In genomic region chr22:39254789-39255298, GRCh38 we compare ENCODE assay signal across 8 cellular contexts. TPM values are rescaled to one million over a fixed set of nuclear protein-coding genes. Genes with fewer than 3 reads are reported as not detected.
A peak's percentile ranks its signal among the peaks of the same experiment; 100 is the strongest.
DNase-seq lines count a peak whose midpoint lies in the region; ATAC-seq and TF ChIP-seq lines count a peak whose summit lies in the region.

No MANE protein-coding gene starts in this region.

- H3K4me1 ChIP-seq in ascending aorta (peaks cover 21 to 44% of the 10 kb centered on the region in 2 donors), left lung (peaks cover 11 to 43% of the 10 kb centered on the region in 2 donors)

- intact Hi-C loops in ascending aorta (cut with DNase I) (loop anchor here (5.0 to 10.0 kb wide), 4 partner anchors 78 to 470 kb away; partner anchors contain the start of genes CBX6 and CBX7), left lung (cut with DNase I) (no loop called here)

- DNase-seq in GM12865 (ENCODE audit: low read depth) (peak; percentile 89), LHCN-M2 (ENCODE audit: low read depth) (peak; percentile 54), ascending aorta (ENCODE audit: low spot score in 2 of 2) (peak; percentile 37 to 81), left lung (no peak), NCI-H510A treated with DMSO at 0.1 percent for 48 hours (lab: John Stamatoyannopoulos, UW) (no peak), Ammon's horn (ENCODE audit: low spot score) (no peak), inferior parietal cortex (ENCODE audit: extremely low spot score) (no peak), NCI-H1694 treated with DMSO at 0.1 percent for 48 hours (lab: John Stamatoyannopoulos, UW) (no peak)

- H3K4me3 ChIP-seq in GM12865 (ENCODE audit: low read depth, low read length) (peak overlapping the region; percentile 45), ascending aorta (no peak overlapping the region), left lung (no peak overlapping the region)

- H3K27me3 ChIP-seq in ascending aorta (no peaks in the 10 kb centered on the region), left lung (peaks cover 0 to 62% of the 10 kb centered on the region in 2 donors)

- H3K9me3 ChIP-seq in ascending aorta, result no peaks in the 10 kb centered on the region
- no peaks in the 10 kb centered on the region for H3K9me3 ChIP-seq in left lung

- TF ChIP-seq CTCF in GM12865 (IDR thresholded peaks at IDR 0.05; ENCODE audit: insufficient read depth, low read depth, low read length, missing control alignments), result no peak
- TF ChIP-seq CTCF in ascending aorta (IDR thresholded peaks at IDR 0.05), result no peak
- no peak for TF ChIP-seq CTCF in left lung (IDR thresholded peaks at IDR 0.05)

- peak overlapping the region; percentile 79 to 83 for H3K27ac ChIP-seq in ascending aorta
- H3K27ac ChIP-seq in left lung, result peak overlapping the region; percentile 75

- H3K36me3 ChIP-seq in ascending aorta, result no peaks in the 10 kb centered on the region
- no peaks in the 10 kb centered on the region for H3K36me3 ChIP-seq in left lung

- peak; percentile 3 for ATAC-seq in left lung

RNA-seq across cellular contexts. Expression of gene PDGFB, which starts 10.1 kb away (rescaled TPM):
- total RNA-seq in LHCN-M2 (2014; rRNA removed) (1.2 and 4.1 TPM in 2 replicates), ascending aorta (8.9 TPM), left lung (10 to 100 TPM; 21.9 to 28.2 TPM)
- polyA plus RNA-seq in LHCN-M2 (2012), result 2.8 TPM

Comparison
In these comparisons a context has a peak if more than half of its experiments do, and no peak if none do; other contexts are left out.
1. DNase-seq: peak in GM12865 (single experiment), LHCN-M2 (single experiment) and ascending aorta (2 of 2); none in left lung (0 of 2), NCI-H510A treated with DMSO at 0.1 percent for 48 hours (single experiment), Ammon's horn (single experiment), inferior parietal cortex (single experiment) and NCI-H1694 treated with DMSO at 0.1 percent for 48 hours (single experiment).